Comparison of ENCODE assay signal across 1 cellular context in genomic region chr2:230441188-230441897, GRCh38.
TF ChIP-seq lines count a peak whose summit lies in the region.

No MANE protein-coding gene starts in this region.

TF ChIP-seq in K562, 482 proteins besides CTCF, POLR2A, EP300 and RAD21 (continued from another document):
- TF ChIP-seq, protein P1, sequence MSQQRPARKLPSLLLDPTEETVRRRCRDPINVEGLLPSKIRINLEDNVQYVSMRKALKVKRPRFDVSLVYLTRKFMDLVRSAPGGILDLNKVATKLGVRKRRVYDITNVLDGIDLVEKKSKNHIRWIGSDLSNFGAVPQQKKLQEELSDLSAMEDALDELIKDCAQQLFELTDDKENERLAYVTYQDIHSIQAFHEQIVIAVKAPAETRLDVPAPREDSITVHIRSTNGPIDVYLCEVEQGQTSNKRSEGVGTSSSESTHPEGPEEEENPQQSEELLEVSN (IDR thresholded peaks at IDR 0.05; ENCODE audit: borderline replicate concordance in 1 of 2, extremely low read depth in 1 of 2, insufficient read depth in 1 of 2, insufficient read length in 1 of 2, low read depth in 1 of 2, low read length in 1 of 2, poor library complexity in 1 of 2, severe bottlenecking in 1 of 2): no peak
- no peak for TF ChIP-seq SRSF7 (optimal IDR thresholded peaks at IDR 0.05; ENCODE audit: low read depth, low read length)
- no peak for TF ChIP-seq TCFL5 (CRISPR knock-in tag; conservative IDR thresholded peaks at IDR 0.05)
- no peak for TF ChIP-seq HNRNPH1 (optimal IDR thresholded peaks at IDR 0.05; ENCODE audit: low read depth, low read length)
- TF ChIP-seq, protein P2, sequence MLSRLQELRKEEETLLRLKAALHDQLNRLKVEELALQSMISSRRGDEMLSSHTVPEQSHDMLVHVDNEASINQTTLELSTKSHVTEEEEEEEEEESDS (CRISPR knock-in tag; IDR thresholded peaks at IDR 0.05): no peak
- peak; percentile 67 for TF ChIP-seq CEBPB (tag; IDR thresholded peaks at IDR 0.05)
- TF ChIP-seq KDM5B (IDR thresholded peaks at IDR 0.05; ENCODE audit: insufficient replicate concordance, low read depth, low read length): no peak
- no peak for TF ChIP-seq RUNX1 (IDR thresholded peaks at IDR 0.05; ENCODE audit: low read depth)
- TF ChIP-seq ZNF316 (IDR thresholded peaks at IDR 0.05): peak; percentile 89
- no peak for TF ChIP-seq CHAMP1 (IDR thresholded peaks at IDR 0.05)
- TF ChIP-seq ZSCAN32 (CRISPR knock-in tag; IDR thresholded peaks at IDR 0.05): no peak
- TF ChIP-seq POLR2AphosphoS5 (IDR thresholded peaks at IDR 0.05; ENCODE audit: control insufficient read depth, insufficient read depth, low read depth, low read length): no peak
